ENCODE assay signal across 9 cellular contexts in the genomic region with DNA sequence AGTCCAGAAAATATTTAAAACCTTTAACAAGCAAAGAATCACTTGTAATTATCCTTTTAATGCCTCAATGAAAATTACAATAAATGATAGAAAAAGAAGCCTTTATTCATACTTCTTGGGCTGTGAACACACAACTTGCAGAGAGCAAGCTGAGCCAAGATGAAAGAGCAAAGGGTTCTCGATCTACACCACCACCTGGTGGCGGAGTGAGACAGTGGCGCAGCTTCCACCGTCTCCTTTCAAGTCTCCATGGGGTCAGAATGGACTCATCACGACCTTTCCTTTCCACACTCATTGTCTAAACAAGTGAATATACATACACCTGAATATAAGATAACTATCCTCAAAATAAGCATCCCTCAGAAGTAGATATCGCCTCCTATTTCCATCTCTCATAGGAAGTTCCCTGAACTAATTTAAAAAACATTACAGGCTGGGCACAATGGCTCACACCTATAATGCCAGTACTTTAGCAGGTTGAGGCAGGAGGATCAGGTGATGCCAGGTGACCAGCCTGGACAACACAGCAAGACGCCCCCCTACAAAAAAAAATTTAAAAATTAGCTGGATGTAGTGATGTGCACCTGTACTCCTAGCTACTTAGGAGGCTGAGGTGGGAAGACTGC. TPM values are rescaled to one million over a fixed set of nuclear protein-coding genes. Genes with fewer than 3 reads are reported as not detected.
A peak's percentile ranks its signal among the peaks of the same experiment; 100 is the strongest.
DNase-seq lines count a peak whose midpoint lies in the region; ATAC-seq and TF ChIP-seq lines count a peak whose summit lies in the region.
"Had no signal": no experiment of that assay in that cellular context is flagged by ENCODE, and none has a peak within 500 bp of the region (broad histone marks: within the 10 kb centered on the region; RNA-seq: fewer than 3 reads in every experiment).

No MANE protein-coding gene starts in this region.

- peaks cover 2% of the 10 kb centered on the region for H3K36me3 Mint-ChIP-seq in activated naive CD4-positive, alpha-beta T cell treated with anti-CD3 and anti-CD28 coated beads, Interleukin-2, amount 10 ng/mL, durations not matched to agents 7 days and 5 days

- no peaks in the 10 kb centered on the region for H3K4me1 Mint-ChIP-seq in activated naive CD4-positive, alpha-beta T cell treated with anti-CD3 and anti-CD28 coated beads, Interleukin-2, amount 10 ng/mL, durations not matched to agents 7 days and 5 days

- DNase-seq in NCI-H2081 (lab: John Stamatoyannopoulos, UW): peak; percentile 4 to 14
- no peak for DNase-seq in NCI-H2081 treated with DMSO at 0.1 percent for 48 hours (lab: John Stamatoyannopoulos, UW)
- peak; percentile 47 for DNase-seq in RPMI8226
- DNase-seq in activated naive CD4-positive, alpha-beta T cell treated with anti-CD3 and anti-CD28 coated beads, Interleukin-2, amount 10 ng/mL, durations not matched to agents 7 days and 5 days: peak; percentile 66
- peak; percentile 29 to 89 (median 74) for DNase-seq in head of caudate nucleus
- peak; percentile 57 for DNase-seq in prostate gland (ENCODE audit: low spot score)
- no peak for DNase-seq in NCI-H1048 (lab: John Stamatoyannopoulos, UW)

- TF ChIP-seq POLR2A in prostate gland (IDR thresholded peaks at IDR 0.05): no peak

- no peak overlapping the region for H3K27ac ChIP-seq in prostate gland
- H3K27ac ChIP-seq: skin epidermis had no signal

- no peaks in the 10 kb centered on the region for H3K4me1 ChIP-seq in prostate gland (replicated peaks)

- H3K27me3 Mint-ChIP-seq in activated naive CD4-positive, alpha-beta T cell treated with anti-CD3 and anti-CD28 coated beads, Interleukin-2, amount 10 ng/mL, durations not matched to agents 7 days and 5 days: no peaks in the 10 kb centered on the region

- WGBS in prostate gland: 36% methylated on average over 7 of the region's 7 CpGs

- no peaks in the 10 kb centered on the region for H3K9me3 ChIP-seq in prostate gland

- TF ChIP-seq CTCF in prostate gland (IDR thresholded peaks at IDR 0.05): peak; percentile 52 to 86 (median 81)

- no peaks in the 10 kb centered on the region for H3K9me3 Mint-ChIP-seq in activated naive CD4-positive, alpha-beta T cell treated with anti-CD3 and anti-CD28 coated beads, Interleukin-2, amount 10 ng/mL, durations not matched to agents 7 days and 5 days

- CTCF ChIA-PET in activated naive CD4-positive, alpha-beta T cell treated with anti-CD3 and anti-CD28 coated beads, Interleukin-2, amount 10 ng/mL, durations not matched to agents 7 days and 5 days (lab: Charles Lee): interaction anchor here (0.9 to 7.4 kb wide), 13 partner anchors 10 to 938 kb away, joined by 3 to 43 read pairs (median 4); no protein-coding TSS in a partner anchor

- H3K4me3 ChIP-seq in prostate gland: no peak overlapping the region
- H3K4me3 ChIP-seq: skin epidermis had no signal

- H3K27me3 ChIP-seq in prostate gland (replicated peaks; ENCODE audit: insufficient read depth): no peaks in the 10 kb centered on the region

- no peak overlapping the region for H3K27ac Mint-ChIP-seq in activated naive CD4-positive, alpha-beta T cell treated with anti-CD3 and anti-CD28 coated beads, Interleukin-2, amount 10 ng/mL, durations not matched to agents 7 days and 5 days

- peak; percentile 79 for ATAC-seq in HG03354 (IDR thresholded peaks at IDR 0.05; ENCODE audit: poor library complexity, severe bottlenecking, unreplicated experiment)

- intact Hi-C loops in head of caudate nucleus (cut with DNase I) (no loop called here), prostate gland (cut with DNase I) (loop anchor here (5.0 kb wide), 1 partner anchor 945 kb away; no protein-coding TSS in a partner anchor)

- no peak overlapping the region for H3K4me3 Mint-ChIP-seq in activated naive CD4-positive, alpha-beta T cell treated with anti-CD3 and anti-CD28 coated beads, Interleukin-2, amount 10 ng/mL, durations not matched to agents 7 days and 5 days

- H3K36me3 ChIP-seq in prostate gland: no peaks in the 10 kb centered on the region

RNA-seq across cellular contexts. Expression of gene ATE1, which starts 40.7 kb away (rescaled TPM):
- 10 to 100 TPM; 29.9 to 36.2 TPM for total RNA-seq in prostate gland

Comparison
In these comparisons a context has a peak if more than half of its experiments do, and no peak if none do; other contexts are left out.
1. DNase-seq: peak in NCI-H2081 (2 of 2), RPMI8226 (single experiment), activated naive CD4-positive, alpha-beta T cell treated with anti-CD3 and anti-CD28 coated beads, Interleukin-2, amount 10 ng/mL, durations not matched to agents 7 days and 5 days (single experiment), head of caudate nucleus (42 of 42) and prostate gland (single experiment); none in NCI-H2081 treated with DMSO at 0.1 percent for 48 hours (single experiment) and NCI-H1048 (single experiment).